8 cellular contexts compared by ENCODE assay signal in genomic region chr2:187138240-187138639, GRCh38.
A peak's percentile ranks its signal among the peaks of the same experiment; 100 is the strongest.
DNase-seq lines count a peak whose midpoint lies in the region; ATAC-seq and TF ChIP-seq lines count a peak whose summit lies in the region.

No MANE protein-coding gene starts in this region.

- DNase-seq in GM10266 (ENCODE audit: extremely low spot score) (peak; percentile 7), iPS-NIHi7 (ENCODE audit: extremely low spot score) (peak; percentile 50), activated T-cell treated with anti-CD3 and anti-CD28 coated beads for 4 hours (no peak), NCI-H2227 (lab: John Stamatoyannopoulos, UW; ENCODE audit: unreplicated experiment) (no peak)
- no peak for DNase-seq in stimulated activated CD4-positive, alpha-beta T cell treated with anti-CD3 and anti-CD28 coated beads, Interleukin-4, amount 100 ng/mL, for 1 hour

- ATAC-seq in HG03139 (IDR thresholded peaks at IDR 0.05; ENCODE audit: unreplicated experiment) (peak; percentile 80), HG03025 (IDR thresholded peaks at IDR 0.05; ENCODE audit: low FRiP score, unreplicated experiment) (no peak)

- TF ChIP-seq CTCF in GM10266 (IDR thresholded peaks at IDR 0.05; ENCODE audit: control insufficient read depth, insufficient read depth, low read depth, missing control alignments) (peak; percentile 71), VCaP (conservative IDR thresholded peaks at IDR 0.05) (peak; percentile 75)

- no peak overlapping the region for H3K27ac ChIP-seq in VCaP

Comparison
In these comparisons a context has a peak if more than half of its experiments do, and no peak if none do; other contexts are left out.
1. DNase-seq: peak in GM10266 (single experiment) and iPS-NIHi7 (single experiment); none in activated T-cell treated with anti-CD3 and anti-CD28 coated beads for 4 hours (single experiment), stimulated activated CD4-positive, alpha-beta T cell treated with anti-CD3 and anti-CD28 coated beads, Interleukin-4, amount 100 ng/mL, for 1 hour (single experiment) and NCI-H2227 (single experiment).